9 cellular contexts compared by ENCODE assay signal in genomic region chr14:32166924-32167323, GRCh38. TPM values are rescaled to one million over a fixed set of nuclear protein-coding genes. Genes with fewer than 3 reads are reported as not detected.
"Had no signal": no experiment of that assay in that cellular context is flagged by ENCODE, and none has a peak within 500 bp of the region (broad histone marks: within the 10 kb centered on the region; RNA-seq: fewer than 3 reads in every experiment).

No MANE protein-coding gene starts in this region.

- DNase-seq: GDM1, GF-D8 had no signal

- H3K4me3 ChIP-seq: GM12878 had no signal

- FAIRE-seq: G401.6, GM12878, GM12891, GM12892, GM18507, GM19239 had no signal

RNA-seq across cellular contexts. Expression of gene RNU6-7, which starts 34.9 kb away (rescaled TPM):
- total RNA-seq: G401, GM12878 had no signal
- polyA plus RNA-seq: GM12878 had no signal

RNA-seq across cellular contexts. Expression of gene RNU6-8, which starts 36.1 kb away (rescaled TPM):
- total RNA-seq: G401, GM12878 had no signal
- polyA plus RNA-seq: GM12878 had no signal
